ENCODE assay signal across 15 cellular contexts in the genomic region with DNA sequence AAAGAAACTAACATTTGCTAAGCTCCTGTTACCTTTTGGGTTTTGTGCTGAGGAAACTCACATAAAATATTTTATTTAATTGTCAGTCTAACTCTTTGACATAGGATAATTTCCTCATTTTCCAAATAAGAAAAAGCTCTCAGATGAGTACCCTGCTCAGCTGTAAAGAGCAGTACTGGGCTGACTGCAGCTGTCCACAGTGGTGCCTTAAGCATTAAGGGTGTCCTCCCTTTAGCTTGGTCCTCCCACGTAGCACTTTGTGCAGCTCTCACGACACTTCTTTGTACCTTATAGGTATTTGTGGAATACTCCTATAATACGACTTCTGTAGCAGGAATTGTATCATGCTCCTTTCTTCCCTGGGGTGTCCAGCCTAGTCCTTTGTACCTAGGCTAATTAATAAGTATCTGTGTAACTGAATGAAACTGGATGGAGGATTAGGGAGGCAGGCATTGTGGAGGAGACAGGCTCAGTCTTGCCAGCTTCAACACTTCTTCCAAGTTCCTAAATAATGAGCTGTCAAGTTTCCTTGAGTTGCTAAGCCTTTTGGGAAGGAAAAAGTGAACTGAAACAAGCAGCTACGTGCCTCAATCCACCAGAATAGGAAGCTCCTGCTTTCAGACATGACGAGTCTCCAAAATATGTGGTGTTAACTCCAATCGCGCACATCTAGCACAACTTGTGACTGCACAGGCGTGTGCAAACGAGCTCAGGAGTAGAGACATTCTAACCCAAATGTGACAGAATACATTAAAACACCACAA.
DNase-seq lines count a peak whose midpoint lies in the region; ATAC-seq and TF ChIP-seq lines count a peak whose summit lies in the region.
"Had no signal": no experiment of that assay in that cellular context is flagged by ENCODE, and none has a peak within 500 bp of the region (broad histone marks: within the 10 kb centered on the region; RNA-seq: fewer than 3 reads in every experiment).

No MANE protein-coding gene starts in this region.

- CTCF ChIA-PET in RWPE1 (lab: Yijun Ruan, JAX): interaction anchor here (0.6 to 0.8 kb wide), 3 partner anchors 10 to 320 kb away, joined by 3 read pairs; no protein-coding TSS in a partner anchor

- WGBS in transverse colon (ENCODE audit: low coverage in 1 of 2), 2 donors: 71 to 77% methylated on average over 6 to 9 of the region's 9 CpGs

- TF ChIP-seq CTCF in RWPE1 (conservative IDR thresholded peaks at IDR 0.05; ENCODE audit: low read depth): no peak
- TF ChIP-seq CTCF in fibroblast of mammary gland (conservative IDR thresholded peaks at IDR 0.05; ENCODE audit: control insufficient read depth, insufficient read depth, low read depth, low read length): no peak
- TF ChIP-seq CTCF in transverse colon (IDR thresholded peaks at IDR 0.05): no peak

- H3K36me3 ChIP-seq in transverse colon: no peaks in the 10 kb centered on the region
- H3K36me3 ChIP-seq: BLaER1 treated with 17β-estradiol and CSF1 and Interleukin-3, amounts not matched to agents 10 nM and 100 nM had no signal

- H3K4me1 ChIP-seq in transverse colon: no peaks in the 10 kb centered on the region
- H3K4me1 ChIP-seq: parathyroid adenoma had no signal

- H3K4me3 ChIP-seq in fibroblast of mammary gland (ENCODE audit: control insufficient read depth, low read depth, low read length) (no peak overlapping the region), skin epidermis (no peak overlapping the region), transverse colon (no peak overlapping the region)
- H3K4me3 ChIP-seq: BLaER1 treated with 17β-estradiol and CSF1 and Interleukin-3, amounts not matched to agents 10 nM and 100 nM had no signal

- no peak for TF ChIP-seq POLR2A in transverse colon (IDR thresholded peaks at IDR 0.05)

- H3K9me3 ChIP-seq in transverse colon: peaks cover 0 to 4% of the 10 kb centered on the region in 2 donors

- DNase-seq in GM03348 (ENCODE audit: low spot score): peak; percentile 62
- peak; percentile 86 for DNase-seq in RWPE1 (ENCODE audit: low spot score)
- DNase-seq in fibroblast of mammary gland (ENCODE audit: low read depth): peak; percentile 30
- no peak for DNase-seq in hypothalamus (lab: John Stamatoyannopoulos, UW)
- no peak for DNase-seq in transverse colon
- no peak for DNase-seq in stimulated activated CD4-positive, alpha-beta T cell treated with anti-CD3 and anti-CD28 coated beads, Interleukin-4, amount 100 ng/mL, for 4 hours
- DNase-seq: activated CD4-positive, CD25-positive, alpha-beta regulatory T cell treated with anti-CD3 and anti-CD28 coated beads, Interleukin-2, amount 50 U/mL, for 72 hours; activated T-cell treated with anti-CD3 and anti-CD28 coated beads, Interleukin-2, amount 50 U/mL, for 1 hour; HFFc6; mesendoderm; NCI-H2029 treated with DMSO at 0.1 percent for 48 hours had no signal

- POLR2A ChIA-PET in RWPE1 (lab: Yijun Ruan, JAX; ENCODE audit: low non-redundant PET): no interaction called here

- no peak for ATAC-seq in HG02870 (IDR thresholded peaks at IDR 0.05; ENCODE audit: unreplicated experiment)

- H3K27ac ChIP-seq in RWPE1 (peak overlapping the region; percentile 84), skin epidermis (peak overlapping the region in 19 of 21 experiments; percentile 2 to 84 (median 57)), transverse colon (no peak overlapping the region)
- H3K27ac ChIP-seq: BLaER1 treated with 17β-estradiol and CSF1 and Interleukin-3, amounts not matched to agents 10 nM and 100 nM; parathyroid adenoma had no signal

- no peaks in the 10 kb centered on the region for H3K27me3 ChIP-seq in transverse colon
- H3K27me3 ChIP-seq: BLaER1 treated with 17β-estradiol and CSF1 and Interleukin-3, amounts not matched to agents 10 nM and 100 nM had no signal

- in situ Hi-C loops in transverse colon (cut with MboI; ENCODE audit: low pct_ligation_motif_present in 1 of 4, low pct_unique_long_range_greater_than_20kb in 1 of 4, low sequenced_read_pairs in 3 of 4): no loop called here

- intact Hi-C loops in transverse colon (cut with DNase I; ENCODE audit: low total_unique reads): no loop called here

- no peak for TF ChIP-seq EP300 in transverse colon (IDR thresholded peaks at IDR 0.05; ENCODE audit: low read depth)

Comparison
In these comparisons a context has a peak if more than half of its experiments do, and no peak if none do; other contexts are left out.
1. DNase-seq: peak in GM03348 (single experiment), RWPE1 (single experiment) and fibroblast of mammary gland (single experiment); none in hypothalamus (0 of 51), transverse colon (single experiment) and stimulated activated CD4-positive, alpha-beta T cell treated with anti-CD3 and anti-CD28 coated beads, Interleukin-4, amount 100 ng/mL, for 4 hours (0 of 2).
2. H3K27ac ChIP-seq: peak in RWPE1 (single experiment) and skin epidermis (19 of 21); none in transverse colon (0 of 4).